Comparison of ENCODE assay signal across 8 cellular contexts in the genomic region with DNA sequence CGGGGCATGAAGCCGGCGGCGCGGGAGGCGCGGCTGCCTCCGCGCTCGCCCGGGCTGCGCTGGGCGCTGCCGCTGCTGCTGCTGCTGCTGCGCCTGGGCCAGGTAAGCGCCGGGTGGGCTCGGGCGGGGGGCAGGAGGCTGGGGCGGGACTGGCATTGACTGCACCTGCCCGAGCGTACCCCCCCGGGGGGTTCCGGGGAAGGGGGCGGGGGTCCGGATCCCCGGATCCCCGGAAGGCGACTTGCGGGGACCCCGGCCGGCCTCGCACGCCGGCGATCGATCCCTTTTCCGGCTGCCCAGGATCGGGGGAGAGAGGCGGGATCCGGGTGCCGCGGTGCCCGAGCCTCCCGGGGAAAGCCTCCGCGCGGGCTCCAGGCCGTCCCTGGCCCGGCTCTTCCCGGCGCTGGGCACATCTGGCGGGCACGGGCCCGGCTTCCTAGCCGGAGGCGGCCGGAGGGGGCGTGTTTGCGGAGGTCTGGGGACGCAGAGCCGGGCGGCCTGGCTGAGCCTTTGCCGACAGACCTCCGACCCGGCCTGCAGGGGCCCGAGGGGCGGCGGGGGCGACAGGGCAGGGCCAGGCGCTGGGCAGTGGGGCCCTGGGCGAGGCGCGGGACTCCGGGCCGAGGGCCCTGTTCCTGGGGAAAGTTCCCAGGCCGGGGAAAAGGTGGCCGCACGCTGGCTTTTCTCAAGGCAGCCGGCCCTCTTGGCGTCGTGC. TPM values are rescaled to one million over a fixed set of nuclear protein-coding genes. Genes with fewer than 3 reads are reported as not detected.
A peak's percentile ranks its signal among the peaks of the same experiment; 100 is the strongest.
DNase-seq lines count a peak whose midpoint lies in the region; ATAC-seq and FAIRE-seq lines count a peak whose summit lies in the region.

No MANE protein-coding gene starts in this region.

- H3K4me3 Mint-ChIP-seq in stimulated activated naive CD8-positive, alpha-beta T cell treated with anti-CD3 and anti-CD28 coated beads, Interleukin-15, Interleukin-2, amounts not matched to agents 100 ng/mL and 50 ng/mL, for 24 hours = peak overlapping the region; percentile 89

- H3K27ac Mint-ChIP-seq in stimulated activated naive CD8-positive, alpha-beta T cell treated with anti-CD3 and anti-CD28 coated beads, Interleukin-15, Interleukin-2, amounts not matched to agents 100 ng/mL and 50 ng/mL, for 24 hours = no peak overlapping the region

- H3K9me3 Mint-ChIP-seq in stimulated activated naive CD8-positive, alpha-beta T cell treated with anti-CD3 and anti-CD28 coated beads, Interleukin-15, Interleukin-2, amounts not matched to agents 100 ng/mL and 50 ng/mL, for 24 hours = no peaks in the 10 kb centered on the region

- no peak for FAIRE-seq in GM19239 (lab: Jason Lieb, UNC)

- peaks cover 18% of the 10 kb centered on the region for H3K36me3 Mint-ChIP-seq in stimulated activated naive CD8-positive, alpha-beta T cell treated with anti-CD3 and anti-CD28 coated beads, Interleukin-15, Interleukin-2, amounts not matched to agents 100 ng/mL and 50 ng/mL, for 24 hours (ENCODE audit: low read depth)

- ATAC-seq in GM18502 (IDR thresholded peaks at IDR 0.05; ENCODE audit: poor library complexity, unreplicated experiment) (peak; percentile 62), HG03045 (IDR thresholded peaks at IDR 0.05; ENCODE audit: unreplicated experiment) (peak; percentile 53)

- DNase-seq in AG08396 (ENCODE audit: low spot score) (peak; percentile 84), RPMI7951 (ENCODE audit: low read depth) (peak; percentile 57), left kidney (ENCODE audit: low read depth, low spot score) (peak; percentile 83), GM19239 (ENCODE audit: insufficient read length, low spot score) (no peak)
- peak; percentile 13 for DNase-seq in central memory CD4-positive, alpha-beta T cell

- H3K4me1 Mint-ChIP-seq in stimulated activated naive CD8-positive, alpha-beta T cell treated with anti-CD3 and anti-CD28 coated beads, Interleukin-15, Interleukin-2, amounts not matched to agents 100 ng/mL and 50 ng/mL, for 24 hours (ENCODE audit: low read depth) = peaks cover 35% of the 10 kb centered on the region

- H3K27me3 Mint-ChIP-seq in stimulated activated naive CD8-positive, alpha-beta T cell treated with anti-CD3 and anti-CD28 coated beads, Interleukin-15, Interleukin-2, amounts not matched to agents 100 ng/mL and 50 ng/mL, for 24 hours = peaks cover 8% of the 10 kb centered on the region

RNA-seq across cellular contexts. Expression of a gene that starts 0.7 kb away (rescaled TPM):
- 13.6 and 14.2 TPM in 2 replicates for total RNA-seq in RPMI7951 (2014; rRNA removed; shearing (Covaris generic))
